15 cellular contexts compared by ENCODE assay signal in the genomic region with DNA sequence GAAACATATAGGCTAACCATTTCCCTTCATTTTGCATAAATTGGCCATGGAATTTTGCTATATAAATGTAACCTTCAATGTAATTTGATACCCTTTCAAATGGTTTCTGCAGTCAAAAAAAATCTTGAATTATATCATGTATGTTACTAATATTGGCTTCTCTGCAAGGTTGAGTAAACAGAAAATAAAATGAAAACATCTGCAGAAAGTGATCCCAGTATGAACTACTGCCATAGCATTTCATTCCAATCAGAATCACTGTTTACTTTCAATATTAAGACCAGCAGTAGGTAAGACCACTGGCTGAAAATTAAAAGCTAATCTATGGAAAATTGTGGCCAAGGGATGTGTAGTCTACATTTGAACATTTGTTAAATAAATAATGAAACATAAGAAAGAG.
DNase-seq lines count a peak whose midpoint lies in the region; ATAC-seq and TF ChIP-seq lines count a peak whose summit lies in the region.
"Had no signal": no experiment of that assay in that cellular context is flagged by ENCODE, and none has a peak within 500 bp of the region (broad histone marks: within the 10 kb centered on the region; RNA-seq: fewer than 3 reads in every experiment).

No MANE protein-coding gene starts in this region.

- DNase-seq in AG09319 (ENCODE audit: extremely low read depth, low read depth) (peak; percentile 20), NCI-H69 (lab: John Stamatoyannopoulos, UW) (peak; percentile 76), dedifferentiated amniotic fluid mesenchymal stem cell (ENCODE audit: extremely low spot score) (peak; percentile 28), fibroblast of the conjunctiva (ENCODE audit: low read depth) (peak; percentile 32), SKM-1 treated with dmso at 0.1 percent for 144 hours (lab: John Stamatoyannopoulos, UW; ENCODE audit: unreplicated experiment) (no peak)
- DNase-seq: 8988T; ACHN; C1 segment of cervical spinal cord; CD4-positive, alpha-beta T cell; DMS79; IMR-90 had no signal

- no peak for ATAC-seq in HG03442 (IDR thresholded peaks at IDR 0.05; ENCODE audit: unreplicated experiment)
- ATAC-seq in HG03025 (IDR thresholded peaks at IDR 0.05; ENCODE audit: low FRiP score, unreplicated experiment), result no peak
- ATAC-seq in HG03439 (IDR thresholded peaks at IDR 0.05; ENCODE audit: unreplicated experiment), result no peak
- ATAC-seq: GM12878 had no signal

- TF ChIP-seq CTCF in AG09319 (IDR thresholded peaks at IDR 0.05; ENCODE audit: low read depth, low read length), result no peak
